Comparison of ENCODE assay signal across 29 cellular contexts in the genomic region with DNA sequence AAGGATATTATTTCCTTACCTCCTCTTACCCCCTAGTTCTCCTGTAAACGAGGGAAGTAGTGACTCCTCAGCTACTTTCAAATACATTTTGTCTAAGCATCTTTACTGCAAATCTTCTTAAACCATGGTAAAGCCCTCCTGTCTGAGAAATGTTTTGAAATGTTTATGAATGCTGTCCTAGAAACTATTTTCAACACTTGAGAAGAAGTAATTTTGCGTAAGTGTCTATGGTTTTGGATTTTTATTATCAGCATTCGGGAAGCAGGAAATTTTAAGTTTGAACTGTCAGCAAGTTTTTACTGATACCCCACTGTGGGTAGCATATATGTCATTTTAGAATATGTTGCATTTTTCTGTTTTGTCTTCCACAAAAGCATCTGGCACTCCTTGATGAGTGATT.
"Had no signal": no experiment of that assay in that cellular context is flagged by ENCODE, and none has a peak within 500 bp of the region (broad histone marks: within the 10 kb centered on the region; RNA-seq: fewer than 3 reads in every experiment).

No MANE protein-coding gene starts in this region.

- H3K27ac Mint-ChIP-seq: immature natural killer cell; mesothelial cell of epicardium; naive B cell; natural killer cell; stimulated activated effector memory CD8-positive, alpha-beta T cell treated with anti-CD3 and anti-CD28 coated beads, Interleukin-12 subunit alpha, Interleukin-12 subunit beta, amount 100 ng/mL, for 72 hours; stimulated activated naive CD8-positive, alpha-beta T cell treated with anti-CD3 and anti-CD28 coated beads, Interleukin-15, Interleukin-2, amounts not matched to agents 100 ng/mL and 50 ng/mL, for 24 hours had no signal

- H3K4me3 Mint-ChIP-seq: immature natural killer cell; mesothelial cell of epicardium; naive B cell; natural killer cell; stimulated activated effector memory CD8-positive, alpha-beta T cell treated with anti-CD3 and anti-CD28 coated beads, Interleukin-12 subunit alpha, Interleukin-12 subunit beta, amount 100 ng/mL, for 72 hours; stimulated activated naive CD8-positive, alpha-beta T cell treated with anti-CD3 and anti-CD28 coated beads, Interleukin-15, Interleukin-2, amounts not matched to agents 100 ng/mL and 50 ng/mL, for 24 hours had no signal

- H3K36me3 ChIP-seq: heart right ventricle, left lung, lower lobe of right lung, pancreas, prostate gland, spleen, suprapubic skin, thoracic aorta, tibial artery, upper lobe of right lung, uterus had no signal

- H3K36me3 Mint-ChIP-seq: mesothelial cell of epicardium; naive B cell; stimulated activated effector memory CD8-positive, alpha-beta T cell treated with anti-CD3 and anti-CD28 coated beads, Interleukin-12 subunit alpha, Interleukin-12 subunit beta, amount 100 ng/mL, for 72 hours had no signal

- H3K9me3 ChIP-seq: pancreas, prostate gland, suprapubic skin, tibial artery, upper lobe of right lung, uterus had no signal

- DNase-seq: heart right ventricle; hippocampal formation; immature natural killer cell; kidney; left colon; left lung; lower lobe of right lung; mammary epithelial cell; naive B cell; natural killer cell; pancreas; posterior cingulate gyrus; retina; right cardiac atrium; spleen; stimulated activated CD4-positive, alpha-beta T cell treated with anti-CD3 and anti-CD28 coated beads, Interleukin-4, amount 100 ng/mL, for 24 hours; stimulated activated naive CD4-positive, alpha-beta T cell; tibial artery; trophoblast cell; upper lobe of right lung; uterus had no signal

- H3K27me3 ChIP-seq: heart right ventricle, left lung, pancreas, spleen, suprapubic skin, tibial artery, upper lobe of right lung, uterus had no signal

- H3K4me3 ChIP-seq: heart right ventricle, left lung, lower lobe of right lung, pancreas, prostate gland, skin epidermis, spleen, suprapubic skin, thoracic aorta, tibial artery, upper lobe of right lung, uterus had no signal

- FAIRE-seq: islet of Langerhans, kidney, pancreas had no signal

- H3K27me3 Mint-ChIP-seq: naive B cell; stimulated activated naive CD8-positive, alpha-beta T cell treated with anti-CD3 and anti-CD28 coated beads, Interleukin-15, Interleukin-2, amounts not matched to agents 100 ng/mL and 50 ng/mL, for 24 hours had no signal

- H3K4me1 ChIP-seq: lower lobe of right lung, pancreas, prostate gland, spleen, suprapubic skin, tibial artery, upper lobe of right lung, uterus had no signal

- H3K4me1 Mint-ChIP-seq: mesothelial cell of epicardium; naive B cell; natural killer cell; stimulated activated effector memory CD8-positive, alpha-beta T cell treated with anti-CD3 and anti-CD28 coated beads, Interleukin-12 subunit alpha, Interleukin-12 subunit beta, amount 100 ng/mL, for 72 hours had no signal

- H3K27ac ChIP-seq: heart right ventricle, left lung, lower lobe of right lung, pancreas, prostate gland, skin epidermis, spleen, suprapubic skin, thoracic aorta, tibial artery, upper lobe of right lung, uterus had no signal
